ENCODE assay signal across 1 cellular context in the genomic region with DNA sequence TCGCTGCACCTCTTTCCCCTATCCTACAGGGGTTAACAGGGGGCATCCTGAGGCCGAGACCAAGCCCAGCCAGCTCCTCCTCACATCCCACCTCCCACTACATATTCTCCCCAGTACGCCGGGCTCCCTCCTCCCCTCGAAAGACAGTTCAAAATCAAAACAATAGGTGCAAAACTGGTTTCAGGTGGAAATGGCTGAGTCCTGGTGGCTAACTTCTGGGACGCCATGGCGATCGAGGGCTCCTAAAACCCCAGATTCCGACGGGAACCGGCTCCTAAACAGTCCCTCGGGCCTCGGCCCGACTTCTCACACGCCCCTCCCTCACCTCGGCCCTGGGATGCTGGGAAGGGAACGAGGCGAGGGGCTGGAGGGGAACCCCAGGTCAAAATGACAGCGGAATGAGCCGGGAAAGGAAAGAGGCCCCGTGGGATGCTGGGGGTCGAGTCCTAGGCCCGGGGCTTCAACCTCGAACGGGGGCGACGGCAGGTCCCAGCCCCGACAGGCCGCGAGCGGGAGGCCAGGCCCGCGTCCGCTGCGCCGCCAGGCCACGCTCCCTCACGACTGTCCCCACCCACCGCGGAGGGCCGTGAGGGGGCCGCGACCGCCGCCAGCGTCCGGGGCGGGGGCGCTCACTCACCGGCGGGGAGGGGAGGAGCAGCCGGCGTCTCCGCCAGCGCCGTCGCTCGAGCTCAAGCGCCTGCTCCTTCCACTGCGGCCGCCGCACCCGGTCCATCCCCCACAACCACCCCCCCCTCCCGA.
A peak's percentile ranks its signal among the peaks of the same experiment; 100 is the strongest.
TF ChIP-seq lines count a peak whose summit lies in the region.

No MANE protein-coding gene starts in this region.

TF ChIP-seq in HEK293, 187 proteins besides CTCF, POLR2A, EP300 and RAD21 (continued from another document):
- TF ChIP-seq YY1 (tag by site-specific recombination; IDR thresholded peaks at IDR 0.05), result 0 out of 2 replicates have a peak, but pooled peaks have one; percentile 13
- TF ChIP-seq KLF9 (tag by site-specific recombination; IDR thresholded peaks at IDR 0.05; ENCODE audit: low read depth), result peak; percentile 41
- no peak for TF ChIP-seq ZNF560 (tag by site-specific recombination; IDR thresholded peaks at IDR 0.05; ENCODE audit: borderline replicate concordance)
- TF ChIP-seq, protein P1, sequence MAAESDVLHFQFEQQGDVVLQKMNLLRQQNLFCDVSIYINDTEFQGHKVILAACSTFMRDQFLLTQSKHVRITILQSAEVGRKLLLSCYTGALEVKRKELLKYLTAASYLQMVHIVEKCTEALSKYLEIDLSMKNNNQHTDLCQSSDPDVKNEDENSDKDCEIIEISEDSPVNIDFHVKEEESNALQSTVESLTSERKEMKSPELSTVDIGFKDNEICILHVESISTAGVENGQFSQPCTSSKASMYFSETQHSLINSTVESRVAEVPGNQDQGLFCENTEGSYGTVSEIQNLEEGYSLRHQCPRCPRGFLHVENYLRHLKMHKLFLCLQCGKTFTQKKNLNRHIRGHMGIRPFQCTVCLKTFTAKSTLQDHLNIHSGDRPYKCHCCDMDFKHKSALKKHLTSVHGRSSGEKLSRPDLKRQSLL (tag by site-specific recombination; IDR thresholded peaks at IDR 0.05), result 0 out of 2 replicates have a peak, but pooled peaks have one; percentile 8
- TF ChIP-seq MYNN (tag by site-specific recombination; IDR thresholded peaks at IDR 0.05; ENCODE audit: borderline replicate concordance), result no peak
- TF ChIP-seq ZBTB20 (tag by site-specific recombination; IDR thresholded peaks at IDR 0.05), result peak; percentile 44; the same call in 1 of the 2 replicates
- TF ChIP-seq, protein P2, sequence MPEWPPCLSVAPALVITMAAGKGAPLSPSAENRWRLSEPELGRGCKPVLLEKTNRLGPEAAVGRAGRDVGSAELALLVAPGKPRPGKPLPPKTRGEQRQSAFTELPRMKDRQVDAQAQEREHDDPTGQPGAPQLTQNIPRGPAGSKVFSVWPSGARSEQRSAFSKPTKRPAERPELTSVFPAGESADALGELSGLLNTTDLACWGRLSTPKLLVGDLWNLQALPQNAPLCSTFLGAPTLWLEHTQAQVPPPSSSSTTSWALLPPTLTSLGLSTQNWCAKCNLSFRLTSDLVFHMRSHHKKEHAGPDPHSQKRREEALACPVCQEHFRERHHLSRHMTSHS (tag by site-specific recombination; IDR thresholded peaks at IDR 0.05), result no peak
- 0 out of 2 replicates have a peak, but pooled peaks have one; percentile 6 for TF ChIP-seq GLIS1 (tag by site-specific recombination; IDR thresholded peaks at IDR 0.05)
- TF ChIP-seq ZNF248 (tag by site-specific recombination; IDR thresholded peaks at IDR 0.05), result no peak
- TF ChIP-seq, protein P3, sequence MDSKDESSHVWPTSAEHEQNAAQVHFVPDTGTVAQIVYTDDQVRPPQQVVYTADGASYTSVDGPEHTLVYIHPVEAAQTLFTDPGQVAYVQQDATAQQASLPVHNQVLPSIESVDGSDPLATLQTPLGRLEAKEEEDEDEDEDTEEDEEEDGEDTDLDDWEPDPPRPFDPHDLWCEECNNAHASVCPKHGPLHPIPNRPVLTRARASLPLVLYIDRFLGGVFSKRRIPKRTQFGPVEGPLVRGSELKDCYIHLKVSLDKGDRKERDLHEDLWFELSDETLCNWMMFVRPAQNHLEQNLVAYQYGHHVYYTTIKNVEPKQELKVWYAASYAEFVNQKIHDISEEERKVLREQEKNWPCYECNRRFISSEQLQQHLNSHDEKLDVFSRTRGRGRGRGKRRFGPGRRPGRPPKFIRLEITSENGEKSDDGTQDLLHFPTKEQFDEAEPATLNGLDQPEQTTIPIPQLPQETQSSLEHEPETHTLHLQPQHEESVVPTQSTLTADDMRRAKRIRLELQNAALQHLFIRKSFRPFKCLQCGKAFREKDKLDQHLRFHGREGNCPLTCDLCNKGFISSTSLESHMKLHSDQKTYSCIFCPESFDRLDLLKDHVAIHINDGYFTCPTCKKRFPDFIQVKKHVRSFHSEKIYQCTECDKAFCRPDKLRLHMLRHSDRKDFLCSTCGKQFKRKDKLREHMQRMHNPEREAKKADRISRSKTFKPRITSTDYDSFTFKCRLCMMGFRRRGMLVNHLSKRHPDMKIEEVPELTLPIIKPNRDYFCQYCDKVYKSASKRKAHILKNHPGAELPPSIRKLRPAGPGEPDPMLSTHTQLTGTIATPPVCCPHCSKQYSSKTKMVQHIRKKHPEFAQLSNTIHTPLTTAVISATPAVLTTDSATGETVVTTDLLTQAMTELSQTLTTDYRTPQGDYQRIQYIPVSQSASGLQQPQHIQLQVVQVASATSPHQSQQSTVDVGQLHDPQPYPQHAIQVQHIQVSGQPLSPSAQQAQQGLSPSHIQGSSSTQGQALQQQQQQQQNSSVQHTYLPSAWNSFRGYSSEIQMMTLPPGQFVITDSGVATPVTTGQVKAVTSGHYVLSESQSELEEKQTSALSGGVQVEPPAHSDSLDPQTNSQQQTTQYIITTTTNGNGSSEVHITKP (tag by site-specific recombination; IDR thresholded peaks at IDR 0.05), result peak; percentile 23; the same call in 1 of the 2 replicates
- 0 out of 2 replicates have a peak, but pooled peaks have one; percentile 58 for TF ChIP-seq KLF16 (tag by site-specific recombination; IDR thresholded peaks at IDR 0.05)
- TF ChIP-seq, protein P4, sequence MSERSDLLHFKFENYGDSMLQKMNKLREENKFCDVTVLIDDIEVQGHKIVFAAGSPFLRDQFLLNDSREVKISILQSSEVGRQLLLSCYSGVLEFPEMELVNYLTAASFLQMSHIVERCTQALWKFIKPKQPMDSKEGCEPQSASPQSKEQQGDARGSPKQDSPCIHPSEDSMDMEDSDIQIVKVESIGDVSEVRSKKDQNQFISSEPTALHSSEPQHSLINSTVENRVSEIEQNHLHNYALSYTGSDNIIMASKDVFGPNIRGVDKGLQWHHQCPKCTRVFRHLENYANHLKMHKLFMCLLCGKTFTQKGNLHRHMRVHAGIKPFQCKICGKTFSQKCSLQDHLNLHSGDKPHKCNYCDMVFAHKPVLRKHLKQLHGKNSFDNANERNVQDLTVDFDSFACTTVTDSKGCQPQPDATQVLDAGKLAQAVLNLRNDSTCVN (tag by site-specific recombination; optimal IDR thresholded peaks at IDR 0.05), result peak; percentile 59
- TF ChIP-seq ZNF571 (tag by site-specific recombination; IDR thresholded peaks at IDR 0.05), result no peak
- 0 out of 2 replicates have a peak, but pooled peaks have one; percentile 17 for TF ChIP-seq ZBTB17 (tag by site-specific recombination; IDR thresholded peaks at IDR 0.05)
- no peak for TF ChIP-seq ZNF354C (tag by site-specific recombination; IDR thresholded peaks at IDR 0.05; ENCODE audit: borderline replicate concordance, low read depth)
- no peak for TF ChIP-seq ZNF404 (tag by site-specific recombination; IDR thresholded peaks at IDR 0.05)
- peak; percentile 42; the same call in 1 of the 2 replicates for TF ChIP-seq YY2 (tag by site-specific recombination; IDR thresholded peaks at IDR 0.05)
- no peak for TF ChIP-seq FEZF1 (tag by site-specific recombination; IDR thresholded peaks at IDR 0.05)
- TF ChIP-seq ZNF76 (tag by site-specific recombination; IDR thresholded peaks at IDR 0.05; ENCODE audit: borderline replicate concordance, low read depth), result peak; percentile 74
- TF ChIP-seq, protein P5, sequence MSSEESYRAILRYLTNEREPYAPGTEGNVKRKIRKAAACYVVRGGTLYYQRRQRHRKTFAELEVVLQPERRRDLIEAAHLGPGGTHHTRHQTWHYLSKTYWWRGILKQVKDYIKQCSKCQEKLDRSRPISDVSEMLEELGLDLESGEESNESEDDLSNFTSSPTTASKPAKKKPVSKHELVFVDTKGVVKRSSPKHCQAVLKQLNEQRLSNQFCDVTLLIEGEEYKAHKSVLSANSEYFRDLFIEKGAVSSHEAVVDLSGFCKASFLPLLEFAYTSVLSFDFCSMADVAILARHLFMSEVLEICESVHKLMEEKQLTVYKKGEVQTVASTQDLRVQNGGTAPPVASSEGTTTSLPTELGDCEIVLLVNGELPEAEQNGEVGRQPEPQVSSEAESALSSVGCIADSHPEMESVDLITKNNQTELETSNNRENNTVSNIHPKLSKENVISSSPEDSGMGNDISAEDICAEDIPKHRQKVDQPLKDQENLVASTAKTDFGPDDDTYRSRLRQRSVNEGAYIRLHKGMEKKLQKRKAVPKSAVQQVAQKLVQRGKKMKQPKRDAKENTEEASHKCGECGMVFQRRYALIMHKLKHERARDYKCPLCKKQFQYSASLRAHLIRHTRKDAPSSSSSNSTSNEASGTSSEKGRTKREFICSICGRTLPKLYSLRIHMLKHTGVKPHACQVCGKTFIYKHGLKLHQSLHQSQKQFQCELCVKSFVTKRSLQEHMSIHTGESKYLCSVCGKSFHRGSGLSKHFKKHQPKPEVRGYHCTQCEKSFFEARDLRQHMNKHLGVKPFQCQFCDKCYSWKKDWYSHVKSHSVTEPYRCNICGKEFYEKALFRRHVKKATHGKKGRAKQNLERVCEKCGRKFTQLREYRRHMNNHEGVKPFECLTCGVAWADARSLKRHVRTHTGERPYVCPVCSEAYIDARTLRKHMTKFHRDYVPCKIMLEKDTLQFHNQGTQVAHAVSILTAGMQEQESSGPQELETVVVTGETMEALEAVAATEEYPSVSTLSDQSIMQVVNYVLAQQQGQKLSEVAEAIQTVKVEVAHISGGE (tag by site-specific recombination; conservative IDR thresholded peaks at IDR 0.05; ENCODE audit: low read depth), result 0 out of 2 replicates have a peak, but pooled peaks have one; percentile 12
- TF ChIP-seq, protein P6, sequence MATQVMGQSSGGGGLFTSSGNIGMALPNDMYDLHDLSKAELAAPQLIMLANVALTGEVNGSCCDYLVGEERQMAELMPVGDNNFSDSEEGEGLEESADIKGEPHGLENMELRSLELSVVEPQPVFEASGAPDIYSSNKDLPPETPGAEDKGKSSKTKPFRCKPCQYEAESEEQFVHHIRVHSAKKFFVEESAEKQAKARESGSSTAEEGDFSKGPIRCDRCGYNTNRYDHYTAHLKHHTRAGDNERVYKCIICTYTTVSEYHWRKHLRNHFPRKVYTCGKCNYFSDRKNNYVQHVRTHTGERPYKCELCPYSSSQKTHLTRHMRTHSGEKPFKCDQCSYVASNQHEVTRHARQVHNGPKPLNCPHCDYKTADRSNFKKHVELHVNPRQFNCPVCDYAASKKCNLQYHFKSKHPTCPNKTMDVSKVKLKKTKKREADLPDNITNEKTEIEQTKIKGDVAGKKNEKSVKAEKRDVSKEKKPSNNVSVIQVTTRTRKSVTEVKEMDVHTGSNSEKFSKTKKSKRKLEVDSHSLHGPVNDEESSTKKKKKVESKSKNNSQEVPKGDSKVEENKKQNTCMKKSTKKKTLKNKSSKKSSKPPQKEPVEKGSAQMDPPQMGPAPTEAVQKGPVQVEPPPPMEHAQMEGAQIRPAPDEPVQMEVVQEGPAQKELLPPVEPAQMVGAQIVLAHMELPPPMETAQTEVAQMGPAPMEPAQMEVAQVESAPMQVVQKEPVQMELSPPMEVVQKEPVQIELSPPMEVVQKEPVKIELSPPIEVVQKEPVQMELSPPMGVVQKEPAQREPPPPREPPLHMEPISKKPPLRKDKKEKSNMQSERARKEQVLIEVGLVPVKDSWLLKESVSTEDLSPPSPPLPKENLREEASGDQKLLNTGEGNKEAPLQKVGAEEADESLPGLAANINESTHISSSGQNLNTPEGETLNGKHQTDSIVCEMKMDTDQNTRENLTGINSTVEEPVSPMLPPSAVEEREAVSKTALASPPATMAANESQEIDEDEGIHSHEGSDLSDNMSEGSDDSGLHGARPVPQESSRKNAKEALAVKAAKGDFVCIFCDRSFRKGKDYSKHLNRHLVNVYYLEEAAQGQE (tag by site-specific recombination; IDR thresholded peaks at IDR 0.05), result no peak
- peak; percentile 38; the same call in 1 of the 2 replicates for TF ChIP-seq GLIS2 (tag by site-specific recombination; IDR thresholded peaks at IDR 0.05)
- peak; percentile 73; the same call in 1 of the 2 replicates for TF ChIP-seq ZSCAN30 (tag by site-specific recombination; IDR thresholded peaks at IDR 0.05)
- TF ChIP-seq IKZF3 (tag by site-specific recombination; IDR thresholded peaks at IDR 0.05), result 0 out of 2 replicates have a peak, but pooled peaks have one; percentile 13
- TF ChIP-seq ZNF335 (tag by site-specific recombination; conservative IDR thresholded peaks at IDR 0.05), result peak; percentile 62
- no peak for TF ChIP-seq KLF1 (tag by site-specific recombination; IDR thresholded peaks at IDR 0.05)
- 0 out of 2 replicates have a peak, but pooled peaks have one; percentile 24 for TF ChIP-seq ZNF596 (tag by site-specific recombination; IDR thresholded peaks at IDR 0.05)
- peak; percentile 14; the same call in 1 of the 2 replicates for TF ChIP-seq ZNF600 (tag by site-specific recombination; IDR thresholded peaks at IDR 0.05)
- TF ChIP-seq, protein P7, sequence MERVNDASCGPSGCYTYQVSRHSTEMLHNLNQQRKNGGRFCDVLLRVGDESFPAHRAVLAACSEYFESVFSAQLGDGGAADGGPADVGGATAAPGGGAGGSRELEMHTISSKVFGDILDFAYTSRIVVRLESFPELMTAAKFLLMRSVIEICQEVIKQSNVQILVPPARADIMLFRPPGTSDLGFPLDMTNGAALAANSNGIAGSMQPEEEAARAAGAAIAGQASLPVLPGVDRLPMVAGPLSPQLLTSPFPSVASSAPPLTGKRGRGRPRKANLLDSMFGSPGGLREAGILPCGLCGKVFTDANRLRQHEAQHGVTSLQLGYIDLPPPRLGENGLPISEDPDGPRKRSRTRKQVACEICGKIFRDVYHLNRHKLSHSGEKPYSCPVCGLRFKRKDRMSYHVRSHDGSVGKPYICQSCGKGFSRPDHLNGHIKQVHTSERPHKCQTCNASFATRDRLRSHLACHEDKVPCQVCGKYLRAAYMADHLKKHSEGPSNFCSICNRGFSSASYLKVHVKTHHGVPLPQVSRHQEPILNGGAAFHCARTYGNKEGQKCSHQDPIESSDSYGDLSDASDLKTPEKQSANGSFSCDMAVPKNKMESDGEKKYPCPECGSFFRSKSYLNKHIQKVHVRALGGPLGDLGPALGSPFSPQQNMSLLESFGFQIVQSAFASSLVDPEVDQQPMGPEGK (tag by site-specific recombination; IDR thresholded peaks at IDR 0.05), result peak; percentile 50
- TF ChIP-seq ZNF266 (tag by site-specific recombination; IDR thresholded peaks at IDR 0.05; ENCODE audit: low read depth), result no peak
- TF ChIP-seq, protein P8, sequence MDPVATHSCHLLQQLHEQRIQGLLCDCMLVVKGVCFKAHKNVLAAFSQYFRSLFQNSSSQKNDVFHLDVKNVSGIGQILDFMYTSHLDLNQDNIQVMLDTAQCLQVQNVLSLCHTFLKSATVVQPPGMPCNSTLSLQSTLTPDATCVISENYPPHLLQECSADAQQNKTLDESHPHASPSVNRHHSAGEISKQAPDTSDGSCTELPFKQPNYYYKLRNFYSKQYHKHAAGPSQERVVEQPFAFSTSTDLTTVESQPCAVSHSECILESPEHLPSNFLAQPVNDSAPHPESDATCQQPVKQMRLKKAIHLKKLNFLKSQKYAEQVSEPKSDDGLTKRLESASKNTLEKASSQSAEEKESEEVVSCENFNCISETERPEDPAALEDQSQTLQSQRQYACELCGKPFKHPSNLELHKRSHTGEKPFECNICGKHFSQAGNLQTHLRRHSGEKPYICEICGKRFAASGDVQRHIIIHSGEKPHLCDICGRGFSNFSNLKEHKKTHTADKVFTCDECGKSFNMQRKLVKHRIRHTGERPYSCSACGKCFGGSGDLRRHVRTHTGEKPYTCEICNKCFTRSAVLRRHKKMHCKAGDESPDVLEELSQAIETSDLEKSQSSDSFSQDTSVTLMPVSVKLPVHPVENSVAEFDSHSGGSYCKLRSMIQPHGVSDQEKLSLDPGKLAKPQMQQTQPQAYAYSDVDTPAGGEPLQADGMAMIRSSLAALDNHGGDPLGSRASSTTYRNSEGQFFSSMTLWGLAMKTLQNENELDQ (tag by site-specific recombination; IDR thresholded peaks at IDR 0.05; ENCODE audit: low read depth), result no peak
